1 cellular context compared by ENCODE assay signal in the genomic region with DNA sequence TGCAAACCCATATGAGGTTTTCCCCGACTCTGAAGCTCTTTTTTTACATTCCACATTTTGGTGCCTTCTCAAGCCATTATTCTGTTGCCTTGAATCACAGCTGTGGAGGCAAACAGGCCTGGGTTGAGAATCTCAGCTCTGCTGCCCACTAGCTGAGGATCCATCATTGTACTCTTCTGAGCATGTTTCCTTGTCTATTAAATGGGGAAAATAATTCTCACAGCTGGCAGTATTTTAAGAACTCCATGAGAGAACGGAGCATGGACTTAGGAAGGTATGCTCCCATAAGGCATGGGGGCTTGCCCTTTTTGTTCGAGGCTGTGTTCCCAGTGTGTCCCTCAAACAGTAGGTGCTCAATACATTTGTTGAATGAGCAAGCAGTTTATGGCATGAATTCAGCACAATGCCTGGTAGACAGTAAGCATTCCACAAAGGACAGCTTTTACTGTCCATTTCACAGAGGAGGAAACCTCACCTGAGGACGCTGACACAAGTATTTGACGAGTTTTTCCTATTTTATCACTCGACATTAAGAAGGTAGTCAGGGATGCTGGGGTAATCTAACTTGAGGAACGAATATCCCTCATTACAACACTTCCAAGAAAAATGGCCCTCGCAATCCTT.
TF ChIP-seq lines count a peak whose summit lies in the region.

No MANE protein-coding gene starts in this region.

TF ChIP-seq in HepG2, 621 proteins besides CTCF, POLR2A, EP300 and RAD21:
- TF ChIP-seq ZKSCAN8 (CRISPR knock-in tag; IDR thresholded peaks at IDR 0.05; ENCODE audit: borderline replicate concordance) (peak; percentile 80; the same call in 1 of the 2 replicates), ZNF572 (CRISPR knock-in tag; IDR thresholded peaks at IDR 0.05) (no peak), STAG1 (CRISPR knock-in tag; IDR thresholded peaks at IDR 0.05) (0 out of 2 replicates have a peak, but pooled peaks have one; percentile 13), PAF1 (CRISPR knock-in tag; IDR thresholded peaks at IDR 0.05) (no peak), SRSF9 (IDR thresholded peaks at IDR 0.05; ENCODE audit: borderline replicate concordance, insufficient read depth, low read depth, low read length, poor library complexity, severe bottlenecking) (no peak), SIN3B (IDR thresholded peaks at IDR 0.05; ENCODE audit: low read length) (no peak)
- TF ChIP-seq, protein P1, sequence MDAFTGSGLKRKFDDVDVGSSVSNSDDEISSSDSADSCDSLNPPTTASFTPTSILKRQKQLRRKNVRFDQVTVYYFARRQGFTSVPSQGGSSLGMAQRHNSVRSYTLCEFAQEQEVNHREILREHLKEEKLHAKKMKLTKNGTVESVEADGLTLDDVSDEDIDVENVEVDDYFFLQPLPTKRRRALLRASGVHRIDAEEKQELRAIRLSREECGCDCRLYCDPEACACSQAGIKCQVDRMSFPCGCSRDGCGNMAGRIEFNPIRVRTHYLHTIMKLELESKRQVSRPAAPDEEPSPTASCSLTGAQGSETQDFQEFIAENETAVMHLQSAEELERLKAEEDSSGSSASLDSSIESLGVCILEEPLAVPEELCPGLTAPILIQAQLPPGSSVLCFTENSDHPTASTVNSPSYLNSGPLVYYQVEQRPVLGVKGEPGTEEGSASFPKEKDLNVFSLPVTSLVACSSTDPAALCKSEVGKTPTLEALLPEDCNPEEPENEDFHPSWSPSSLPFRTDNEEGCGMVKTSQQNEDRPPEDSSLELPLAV (CRISPR knock-in tag; conservative IDR thresholded peaks at IDR 0.05; ENCODE audit: low read depth) = no peak
